ENCODE assay signal across 28 cellular contexts in genomic region chr3:38800511-38800910, GRCh38. TPM values are rescaled to one million over a fixed set of nuclear protein-coding genes. Genes with fewer than 3 reads are reported as not detected.
"Had no signal": no experiment of that assay in that cellular context is flagged by ENCODE, and none has a peak within 500 bp of the region (broad histone marks: within the 10 kb centered on the region; RNA-seq: fewer than 3 reads in every experiment).

No MANE protein-coding gene starts in this region.

- H3K4me3 ChIP-seq: PC-9, Peyer's patch, SJCRH30 had no signal

- DNase-seq: IMR-90; Kasumi-1; MM.1S; NCI-H1092 treated with DMSO at 0.1 percent for 48 hours; NCI-H1417; NCI-H1436 treated with DMSO at 0.1 percent for 48 hours; NCI-H1694; NCI-H187 treated with DMSO at 0.1 percent for 48 hours; NCI-H2029 treated with DMSO at 0.1 percent for 48 hours; NCI-H2107; NCI-H2227 treated with DMSO at 0.1 percent for 48 hours; NCI-H524; NCI-H526 treated with DMSO at 0.1 percent for 48 hours; NCI-H748 treated with DMSO at 0.1 percent for 48 hours; NK-92 treated with Interleukin-12 subunit alpha and Interleukin-12 subunit beta, amount 100 ng/mL, for 24 hours; OCI-M1; PC-9; Peyer's patch; SHP77 treated with DMSO at 0.1 percent for 48 hours; SJCRH30; T-helper 1 cell had no signal

- ATAC-seq: Right ventricle myocardium inferior, SK-N-SH treated with all-trans-retinoic acid at 6 μM for 48 hours had no signal

- H3K4me2 ChIP-seq: KMS-11, PC-9 had no signal

- H3K4me1 ChIP-seq: Peyer's patch, SJCRH30 had no signal

- H3K36me3 ChIP-seq: Peyer's patch, SJCRH30 had no signal

- H2AFZ ChIP-seq: PC-9 had no signal

- H3K27ac ChIP-seq: KMS-11, PC-9, Peyer's patch, SJCRH30 had no signal

- H3K9me3 ChIP-seq: Peyer's patch, SJCRH30 had no signal

- H3K9ac ChIP-seq: KMS-11 had no signal

- H3K27me3 ChIP-seq: Peyer's patch, SJCRH30 had no signal

RNA-seq across cellular contexts. Expression of gene SCN10A, which starts 15.5 kb away (rescaled TPM):
- total RNA-seq: HT-29, IMR-90, M059J, NCI-H460, PC-9, Peyer's patch, RPMI7951, SJCRH30 had no signal
- polyA plus RNA-seq: IMR-90 had no signal
